ENCODE assay signal across 8 cellular contexts in the genomic region with DNA sequence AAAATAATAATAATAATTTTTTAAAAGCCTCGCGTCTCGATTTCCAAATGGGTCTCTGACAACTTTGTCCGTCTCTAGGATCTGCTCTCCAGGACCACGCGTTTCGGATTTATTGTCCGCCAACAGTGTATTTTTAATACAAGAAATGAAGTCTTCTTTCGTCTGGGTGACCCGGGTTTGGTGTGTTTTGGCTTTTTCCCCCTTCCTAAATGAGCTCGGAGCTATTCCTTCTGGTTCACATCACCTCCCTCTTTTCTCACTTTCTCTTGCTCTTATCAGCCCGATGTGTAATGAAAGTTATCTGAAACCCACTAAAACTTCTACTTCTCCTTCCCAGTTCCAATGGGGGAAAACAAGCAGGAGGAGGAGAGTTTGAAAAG.
DNase-seq lines count a peak whose midpoint lies in the region; ATAC-seq and TF ChIP-seq lines count a peak whose summit lies in the region.

No MANE protein-coding gene starts in this region.

- TF ChIP-seq POLR2A in Peyer's patch (IDR thresholded peaks at IDR 0.05), result no peak

- peaks cover 0 to 9% of the 10 kb centered on the region in 2 donors for H3K27me3 ChIP-seq in Peyer's patch
- no peaks in the 10 kb centered on the region for H3K27me3 ChIP-seq in fibroblast of lung (ENCODE audit: control insufficient read depth, insufficient read depth, low read length)

- in situ Hi-C loops in GM13976 (cut with MboI; ENCODE audit: low sequenced_read_pairs, unreplicated experiment), result loop anchor here (25.0 kb wide), 2 partner anchors 515 to 935 kb away; a partner anchor contains a TSS

- no peaks in the 10 kb centered on the region for H3K36me3 Mint-ChIP-seq in osteocyte (ENCODE audit: unreplicated experiment)

- peak overlapping the region; percentile 2 to 76 (median 48) for H3K4me3 ChIP-seq in Peyer's patch
- peak overlapping the region; percentile 82 to 95 (median 85) for H3K4me3 ChIP-seq in fibroblast of lung (replicated peaks in 1 of 4; ENCODE audit: control extremely low read depth in 1 of 4, insufficient read depth in 1 of 4, low read depth in 3 of 4, low read length in 4 of 4)

- peaks cover 37% of the 10 kb centered on the region for H3K4me1 Mint-ChIP-seq in osteocyte (ENCODE audit: unreplicated experiment)

- DNase-seq in GM13976 (ENCODE audit: low spot score) (peak; percentile 21), Peyer's patch (no peak), fibroblast of lung (ENCODE audit: low read depth in 2 of 2) (peak in 1 of 2 donors; percentile 50), osteocyte (ENCODE audit: extremely low spot score, unreplicated experiment) (no peak)
- no peak for DNase-seq in stimulated activated CD4-positive, alpha-beta T cell treated with anti-CD3 and anti-CD28 coated beads, Interleukin-12 subunit alpha, Interleukin-12 subunit beta, amount 100 ng/mL, for 4 hours

- peak overlapping the region; percentile 74 for H3K4me2 ChIP-seq in fibroblast of lung (ENCODE audit: extremely low read depth, insufficient read depth, low read length)

- no peak for TF ChIP-seq CTCF in GM13976 (IDR thresholded peaks at IDR 0.05; ENCODE audit: borderline replicate concordance, control extremely low read depth, extremely low read depth, insufficient read depth, missing control alignments)
- no peak for TF ChIP-seq CTCF in Peyer's patch (IDR thresholded peaks at IDR 0.05)
- TF ChIP-seq CTCF in fibroblast of lung (conservative IDR thresholded peaks at IDR 0.05 in 1 of 2, IDR thresholded peaks at IDR 0.05 in 1 of 2; ENCODE audit: low read depth in 1 of 2, low read length in 2 of 2), result no peak
- no peak for TF ChIP-seq CTCF in osteocyte (IDR thresholded peaks at IDR 0.05)

- H3K27me3 Mint-ChIP-seq in osteocyte (ENCODE audit: unreplicated experiment), result peaks cover 30% of the 10 kb centered on the region

- H2AFZ ChIP-seq in fibroblast of lung (ENCODE audit: low read length), result peak overlapping the region; percentile 88

- H3K4me1 ChIP-seq in Peyer's patch, result peaks cover 0 to 6% (median 0%) of the 10 kb centered on the region in 4 donors
- no peaks in the 10 kb centered on the region for H3K4me1 ChIP-seq in fibroblast of lung (ENCODE audit: control insufficient read depth, extremely low read depth, insufficient read depth, low read length)

- H3K9me3 ChIP-seq in Peyer's patch (no peaks in the 10 kb centered on the region), fibroblast of lung (ENCODE audit: control insufficient read depth, insufficient read depth, low read depth, low read length) (no peaks in the 10 kb centered on the region)

- H3K79me2 ChIP-seq in fibroblast of lung (ENCODE audit: control insufficient read depth, insufficient read depth, low read length), result peaks cover 23% of the 10 kb centered on the region

- no peak for ATAC-seq in GM19397 (IDR thresholded peaks at IDR 0.05; ENCODE audit: unreplicated experiment)
- no peak for ATAC-seq in HG03469 (IDR thresholded peaks at IDR 0.05; ENCODE audit: unreplicated experiment)
- no peak for ATAC-seq in HG03565 (IDR thresholded peaks at IDR 0.05; ENCODE audit: unreplicated experiment)

- H3K36me3 ChIP-seq in Peyer's patch (no peaks in the 10 kb centered on the region), fibroblast of lung (ENCODE audit: control insufficient read depth, insufficient read depth, low read length) (no peaks in the 10 kb centered on the region)

- H3K27ac ChIP-seq in Peyer's patch, result peak overlapping the region in 3 of 4 donors; percentile 44 to 82 (median 46)
- peak overlapping the region; percentile 77 for H3K27ac ChIP-seq in fibroblast of lung (ENCODE audit: insufficient read depth, low read length)

- peak overlapping the region; percentile 71 for H3K27ac Mint-ChIP-seq in osteocyte (ENCODE audit: unreplicated experiment)

- H3K9ac ChIP-seq in fibroblast of lung (ENCODE audit: insufficient read depth, low read length), result peak overlapping the region; percentile 62

- peak overlapping the region; percentile 82 for H3K4me3 Mint-ChIP-seq in osteocyte (ENCODE audit: unreplicated experiment)

- no peaks in the 10 kb centered on the region for H3K9me3 Mint-ChIP-seq in osteocyte (ENCODE audit: unreplicated experiment)

- H4K20me1 ChIP-seq in fibroblast of lung (ENCODE audit: control insufficient read depth, extremely low read depth, insufficient read depth, low read length), result no peaks in the 10 kb centered on the region
